In the genomic region with DNA sequence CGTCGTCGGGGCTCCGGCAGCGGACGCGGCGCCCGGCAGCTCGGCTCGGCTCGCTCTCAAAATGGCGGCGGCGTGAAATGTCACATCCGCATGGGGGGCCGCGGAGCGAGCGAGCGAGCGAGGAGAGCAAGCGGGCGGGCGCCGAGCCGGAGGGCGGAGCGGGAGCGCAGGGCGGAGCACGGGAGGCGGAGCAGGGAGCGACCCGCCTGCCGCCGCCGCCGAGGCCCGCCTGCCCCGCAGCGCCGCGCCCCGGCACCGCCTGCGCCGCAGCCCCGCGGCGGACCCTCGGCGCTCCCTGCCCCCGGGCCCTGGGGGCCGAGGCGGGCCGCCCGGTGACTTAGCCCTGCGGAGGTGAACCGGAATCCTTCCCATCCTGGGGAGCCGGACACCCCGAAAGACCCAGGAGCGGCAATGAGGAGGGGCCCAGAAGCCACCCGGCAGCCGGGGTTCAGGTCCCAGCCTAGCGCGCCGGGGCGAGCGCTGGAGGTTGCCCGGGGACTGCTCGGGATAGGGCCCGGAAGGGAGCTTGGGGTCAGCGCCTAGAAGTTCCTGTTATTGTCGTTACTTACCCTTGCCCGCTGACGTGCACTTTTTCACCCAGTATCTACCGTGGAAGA, we compare ENCODE assay signal across 8 cellular contexts. TPM values are rescaled to one million over a fixed set of nuclear protein-coding genes. Genes with fewer than 3 reads are reported as not detected.
DNase-seq lines count a peak whose midpoint lies in the region; ATAC-seq and TF ChIP-seq lines count a peak whose summit lies in the region.

A gene (minus strand): TSS at position 82 of the 617 bp plus-strand sequence. CDS start 621 bp downstream, outside the sequence.

- no peak for TF ChIP-seq CTCF in AG09319 (IDR thresholded peaks at IDR 0.05; ENCODE audit: low read depth, low read length)

- DNase-seq in AG09319 (ENCODE audit: extremely low read depth, low read depth) (peak; percentile 73), NCI-H226 (peak; percentile 84), cerebellum (ENCODE audit: low spot score) (peak; percentile 92), kidney glomerular epithelial cell (lab: John Stamatoyannopoulos, UW) (peak; percentile 68)
- peak; percentile 93 for DNase-seq in activated CD4-positive, CD25-positive, alpha-beta regulatory T cell treated with anti-CD3 and anti-CD28 coated beads, Interleukin-2, amount 50 U/mL, for 72 hours
- DNase-seq in stimulated activated CD4-positive, alpha-beta T cell treated with anti-CD3 and anti-CD28 coated beads, Interleukin-1b, Interleukin-23, amount 100 ng/mL, for 1 hour (ENCODE audit: low read depth in 2 of 2), result peak; percentile 79 to 84

- ATAC-seq in GM19025 (IDR thresholded peaks at IDR 0.05; ENCODE audit: low read depth, unreplicated experiment), result peak; percentile 79
- peak; percentile 78 for ATAC-seq in HG03280 (IDR thresholded peaks at IDR 0.05; ENCODE audit: unreplicated experiment)

RNA-seq across cellular contexts. Expression of the gene that starts here (rescaled TPM):
- 108 TPM for total RNA-seq in cerebellum

Comparison
In these comparisons a context has a peak if more than half of its experiments do, and no peak if none do; other contexts are left out.
1. Peak in every context shown above with its lines: DNase-seq and ATAC-seq.